In genomic region chr16:3173892-3174617, GRCh38 we compare ENCODE assay signal across 9 cellular contexts. TPM values are rescaled to one million over a fixed set of nuclear protein-coding genes. Genes with fewer than 3 reads are reported as not detected.
A peak's percentile ranks its signal among the peaks of the same experiment; 100 is the strongest.
DNase-seq lines count a peak whose midpoint lies in the region; ATAC-seq and TF ChIP-seq lines count a peak whose summit lies in the region.
"Had no signal": no experiment of that assay in that cellular context is flagged by ENCODE, and none has a peak within 500 bp of the region (broad histone marks: within the 10 kb centered on the region; RNA-seq: fewer than 3 reads in every experiment).

No MANE protein-coding gene starts in this region.

- peaks cover 72% of the 10 kb centered on the region for H3K27me3 Mint-ChIP-seq in activated CD4-positive, alpha-beta T cell treated with anti-CD3 and anti-CD28 coated beads, Interleukin-2, amount 10 ng/mL, durations not matched to agents 24 days and 14 days
- H3K27me3 Mint-ChIP-seq in activated T-helper 17 cell treated with anti-CD3 and anti-CD28 coated beads, Interleukin-2, amount 50 U/mL, for 72 hours, result peaks cover 29% of the 10 kb centered on the region
- H3K27me3 Mint-ChIP-seq in naive thymus-derived CD4-positive, alpha-beta T cell, result peaks cover 46 to 81% (median 53%) of the 10 kb centered on the region in 5 donors

- H3K4me1 ChIP-seq in naive thymus-derived CD4-positive, alpha-beta T cell (ENCODE audit: control insufficient read depth in 2 of 2, insufficient read depth in 2 of 2, low read length in 2 of 2), result peaks cover 29 to 39% of the 10 kb centered on the region in 2 donors

- no peak overlapping the region for H3K27ac ChIP-seq in naive thymus-derived CD4-positive, alpha-beta T cell (ENCODE audit: low read depth, low read length)
- H3K27ac ChIP-seq: thoracic aorta had no signal

- H3K4me3 ChIP-seq in naive thymus-derived CD4-positive, alpha-beta T cell (ENCODE audit: low read length), result no peak overlapping the region
- H3K4me3 ChIP-seq: thoracic aorta had no signal

- peaks cover 34% of the 10 kb centered on the region for H3K4me1 Mint-ChIP-seq in activated CD4-positive, alpha-beta T cell treated with anti-CD3 and anti-CD28 coated beads, Interleukin-2, amount 10 ng/mL, durations not matched to agents 24 days and 14 days
- peaks cover 24% of the 10 kb centered on the region for H3K4me1 Mint-ChIP-seq in activated T-helper 17 cell treated with anti-CD3 and anti-CD28 coated beads, Interleukin-2, amount 50 U/mL, for 72 hours
- peaks cover 21 to 42% (median 34%) of the 10 kb centered on the region in 7 donors for H3K4me1 Mint-ChIP-seq in naive thymus-derived CD4-positive, alpha-beta T cell

- peak; percentile 67 for DNase-seq in activated CD4-positive, alpha-beta T cell treated with anti-CD3 and anti-CD28 coated beads, Interleukin-2, amount 10 ng/mL, durations not matched to agents 24 days and 14 days
- DNase-seq in activated CD4-positive, alpha-beta T cell treated with anti-CD3 and anti-CD28 coated beads for 1 hour, result no peak
- DNase-seq in naive thymus-derived CD4-positive, alpha-beta T cell, result no peak
- no peak for DNase-seq in Right ventricle myocardium superior
- DNase-seq in hepatic stellate cell (ENCODE audit: low spot score), result no peak
- no peak for DNase-seq in DMS153 treated with DMSO at 0.1 percent for 48 hours (lab: John Stamatoyannopoulos, UW; ENCODE audit: unreplicated experiment)

- POLR2A ChIA-PET in naive thymus-derived CD4-positive, alpha-beta T cell (lab: Charles Lee), result interaction anchor here (0.6 to 4.4 kb wide), 3 partner anchors 10 to 17 kb away, joined by 3 to 23 read pairs (median 4); no protein-coding TSS in a partner anchor

- H3K27me3 ChIP-seq in naive thymus-derived CD4-positive, alpha-beta T cell (ENCODE audit: control insufficient read depth in 2 of 2, insufficient read depth in 2 of 2, low read length in 2 of 2), result peaks cover 3 to 37% of the 10 kb centered on the region in 2 donors

- H3K9me3 Mint-ChIP-seq in activated CD4-positive, alpha-beta T cell treated with anti-CD3 and anti-CD28 coated beads, Interleukin-2, amount 10 ng/mL, durations not matched to agents 24 days and 14 days, result peaks cover 3% of the 10 kb centered on the region
- no peaks in the 10 kb centered on the region for H3K9me3 Mint-ChIP-seq in activated T-helper 17 cell treated with anti-CD3 and anti-CD28 coated beads, Interleukin-2, amount 50 U/mL, for 72 hours
- peaks cover 0 to 3% (median 0%) of the 10 kb centered on the region in 11 donors for H3K9me3 Mint-ChIP-seq in naive thymus-derived CD4-positive, alpha-beta T cell

- CTCF ChIA-PET in naive thymus-derived CD4-positive, alpha-beta T cell (lab: Charles Lee), result no interaction called here

- peak; percentile 20 for ATAC-seq in activated T-helper 17 cell treated with anti-CD3 and anti-CD28 coated beads, Interleukin-2, amount 50 U/mL, for 72 hours (replicated peaks)
- ATAC-seq in naive thymus-derived CD4-positive, alpha-beta T cell, result peak; percentile 13
- no peak for ATAC-seq in Right ventricle myocardium superior (ENCODE audit: poor library complexity)

- TF ChIP-seq CTCF in LNCAP (IDR thresholded peaks at IDR 0.05), result peak; percentile 22; the same call in 1 of the 2 replicates

- peaks cover 6% of the 10 kb centered on the region for H3K36me3 Mint-ChIP-seq in activated CD4-positive, alpha-beta T cell treated with anti-CD3 and anti-CD28 coated beads, Interleukin-2, amount 10 ng/mL, durations not matched to agents 24 days and 14 days (ENCODE audit: low read depth)
- peaks cover 14% of the 10 kb centered on the region for H3K36me3 Mint-ChIP-seq in activated T-helper 17 cell treated with anti-CD3 and anti-CD28 coated beads, Interleukin-2, amount 50 U/mL, for 72 hours (ENCODE audit: low read depth)
- H3K36me3 Mint-ChIP-seq in naive thymus-derived CD4-positive, alpha-beta T cell, result peaks cover 0 to 5% (median 0%) of the 10 kb centered on the region in 5 donors

- H3K36me3 ChIP-seq in naive thymus-derived CD4-positive, alpha-beta T cell (ENCODE audit: control insufficient read depth in 2 of 3, insufficient read depth in 3 of 3, low read length in 3 of 3), result no peaks in the 10 kb centered on the region
- H3K36me3 ChIP-seq: thoracic aorta had no signal

- no peaks in the 10 kb centered on the region for H3K9me3 ChIP-seq in naive thymus-derived CD4-positive, alpha-beta T cell (ENCODE audit: control insufficient read depth in 2 of 3, low read length in 3 of 3)
- H3K9me3 ChIP-seq: thoracic aorta had no signal

- H3K27ac Mint-ChIP-seq in activated CD4-positive, alpha-beta T cell treated with anti-CD3 and anti-CD28 coated beads, Interleukin-2, amount 10 ng/mL, durations not matched to agents 24 days and 14 days, result peak overlapping the region; percentile 11
- H3K27ac Mint-ChIP-seq in activated T-helper 17 cell treated with anti-CD3 and anti-CD28 coated beads, Interleukin-2, amount 50 U/mL, for 72 hours, result peak overlapping the region; percentile 74
- H3K27ac Mint-ChIP-seq in naive thymus-derived CD4-positive, alpha-beta T cell, result peak overlapping the region in 5 of 9 donors; percentile 2 to 71 (median 18)

- intact Hi-C loops in activated CD4-positive, alpha-beta T cell treated with anti-CD3 and anti-CD28 coated beads, Interleukin-2, amount 10 ng/mL, durations not matched to agents 24 days and 14 days (cut with micrococcal nuclease), result no loop called here
- intact Hi-C loops in naive thymus-derived CD4-positive, alpha-beta T cell (cut with micrococcal nuclease), result loop anchor here (1.0 to 5.0 kb wide), 2 partner anchors 9 to 228 kb away; partner anchors contain the start of genes ZNF174 (in 1 of the 2) and ZSCAN32 (in 1 of the 2)
- intact Hi-C loops in Right ventricle myocardium superior (cut with DNase I), result no loop called here

- H3K4me3 Mint-ChIP-seq in activated CD4-positive, alpha-beta T cell treated with anti-CD3 and anti-CD28 coated beads, Interleukin-2, amount 10 ng/mL, durations not matched to agents 24 days and 14 days, result peak overlapping the region; percentile 76
- H3K4me3 Mint-ChIP-seq in activated T-helper 17 cell treated with anti-CD3 and anti-CD28 coated beads, Interleukin-2, amount 50 U/mL, for 72 hours, result peak overlapping the region; percentile 73
- H3K4me3 Mint-ChIP-seq in naive thymus-derived CD4-positive, alpha-beta T cell, result peak overlapping the region in 9 of 10 donors; percentile 22 to 70 (median 54)

RNA-seq across cellular contexts. Expression of gene OR1F1, which starts 13.9 kb away (rescaled TPM):
- not detected in 2 replicates for total RNA-seq in activated CD4-positive, alpha-beta T cell treated with anti-CD3 and anti-CD28 coated beads, Interleukin-2, amount 10 ng/mL, durations not matched to agents 24 days and 14 days
- under 1 TPM in 1 of 2 donors, not detected in 1; 0.37 TPM for total RNA-seq in activated T-helper 17 cell treated with anti-CD3 and anti-CD28 coated beads, Interleukin-2, amount 50 U/mL, for 72 hours
- under 1 TPM in 2 of 5 experiments, not detected in 3; 0.38 to 0.41 TPM for total RNA-seq in naive thymus-derived CD4-positive, alpha-beta T cell
- polyA plus RNA-seq in naive thymus-derived CD4-positive, alpha-beta T cell, result under 1 TPM in 1 of 2 donors, not detected in 1; 0.35 TPM
- total RNA-seq in Right ventricle myocardium superior, result not detected
- total RNA-seq: thoracic aorta had no signal

RNA-seq across cellular contexts. Expression of gene ZNF213, which starts 39.2 kb away (rescaled TPM):
- 9.5 and 10.6 TPM in 2 replicates for total RNA-seq in activated CD4-positive, alpha-beta T cell treated with anti-CD3 and anti-CD28 coated beads, Interleukin-2, amount 10 ng/mL, durations not matched to agents 24 days and 14 days
- total RNA-seq in activated T-helper 17 cell treated with anti-CD3 and anti-CD28 coated beads, Interleukin-2, amount 50 U/mL, for 72 hours, result 1 to 10 TPM; 6.4 to 8.6 TPM
- total RNA-seq in naive thymus-derived CD4-positive, alpha-beta T cell, result 10 to 100 TPM in 3 of 5 experiments, 1 to 10 TPM in 2; 3.8 to 14.0 (median 11.8) TPM
- polyA plus RNA-seq in naive thymus-derived CD4-positive, alpha-beta T cell, result 1 to 10 TPM; 1.7 to 3.4 TPM
- total RNA-seq in Right ventricle myocardium superior, result 6.1 TPM

Comparison
In these comparisons a context has a peak if more than half of its experiments do, and no peak if none do; other contexts are left out.
1. H3K27ac Mint-ChIP-seq: peak in every context shown above with its lines; median percentile 74 in activated T-helper 17 cell treated with anti-CD3 and anti-CD28 coated beads, Interleukin-2, amount 50 U/mL, for 72 hours; 18 in naive thymus-derived CD4-positive, alpha-beta T cell; 11 in activated CD4-positive, alpha-beta T cell treated with anti-CD3 and anti-CD28 coated beads, Interleukin-2, amount 10 ng/mL, durations not matched to agents 24 days and 14 days.
2. intact Hi-C loops: an anchor here in naive thymus-derived CD4-positive, alpha-beta T cell (1.0 to 5.0 kb wide); none called in activated CD4-positive, alpha-beta T cell treated with anti-CD3 and anti-CD28 coated beads, Interleukin-2, amount 10 ng/mL, durations not matched to agents 24 days and 14 days and Right ventricle myocardium superior.